ENCODE assay signal across 9 cellular contexts in genomic region chr14:76091036-76091435, GRCh38.
DNase-seq lines count a peak whose midpoint lies in the region; ATAC-seq and TF ChIP-seq lines count a peak whose summit lies in the region.
"Had no signal": no experiment of that assay in that cellular context is flagged by ENCODE, and none has a peak within 500 bp of the region (broad histone marks: within the 10 kb centered on the region; RNA-seq: fewer than 3 reads in every experiment).

No MANE protein-coding gene starts in this region.

- no peaks in the 10 kb centered on the region for H3K9me3 ChIP-seq in adipocyte (ENCODE audit: control insufficient read depth, low read length)
- H3K9me3 ChIP-seq in tibial nerve, result no peaks in the 10 kb centered on the region

- H3K36me3 ChIP-seq in adipocyte (ENCODE audit: control insufficient read depth, insufficient read depth, low read length, severe bottlenecking), result no peaks in the 10 kb centered on the region
- no peaks in the 10 kb centered on the region for H3K36me3 ChIP-seq in tibial nerve

- DNase-seq in DMS 273 (lab: John Stamatoyannopoulos, UW; ENCODE audit: unreplicated experiment) (peak; percentile 32), DMS 273 treated with DMSO at 0.1 percent for 48 hours (lab: John Stamatoyannopoulos, UW) (no peak), adipocyte (ENCODE audit: low read depth) (peak; percentile 9), hippocampal formation (lab: John Stamatoyannopoulos, UW) (peak; percentile 38 to 40), tibial nerve (ENCODE audit: low spot score in 2 of 2) (peak; percentile 21 to 26), COLO829 (ENCODE audit: low spot score) (no peak)
- DNase-seq: activated CD8-positive, alpha-beta memory T cell treated with anti-CD3 and anti-CD28 coated beads, Interleukin-2, amount 50 U/mL, for 48 hours had no signal

- WGBS in tibial nerve, 2 donors, result 40 to 51% methylated on average over 10 of the region's 10 CpGs

- no peak for TF ChIP-seq EP300 in tibial nerve (IDR thresholded peaks at IDR 0.05)

- H3K27me3 ChIP-seq in adipocyte (replicated peaks; ENCODE audit: control insufficient read depth, insufficient read depth, low read length) (peaks cover 30% of the 10 kb centered on the region), tibial nerve (no peaks in the 10 kb centered on the region)

- H3K4me3 ChIP-seq in adipocyte (ENCODE audit: low read length), result no peak overlapping the region
- no peak overlapping the region for H3K4me3 ChIP-seq in tibial nerve

- H3K27ac ChIP-seq in tibial nerve, result no peak overlapping the region

- H3K4me1 ChIP-seq in adipocyte (ENCODE audit: control insufficient read depth, insufficient read depth, low read length), result peaks cover 8% of the 10 kb centered on the region
- H3K4me1 ChIP-seq in tibial nerve, result peaks cover 0 to 9% (median 0%) of the 10 kb centered on the region in 4 donors

- TF ChIP-seq POLR2A in tibial nerve (IDR thresholded peaks at IDR 0.05), result no peak

- TF ChIP-seq CTCF in tibial nerve (IDR thresholded peaks at IDR 0.05), result peak in 1 of 5 experiments; percentile 33

- H3K9ac ChIP-seq in adipocyte (ENCODE audit: low read length), result no peak overlapping the region

- ATAC-seq in HG03025 (IDR thresholded peaks at IDR 0.05; ENCODE audit: low FRiP score, unreplicated experiment), result no peak
- ATAC-seq in GM19455 (IDR thresholded peaks at IDR 0.05; ENCODE audit: unreplicated experiment), result no peak

Comparison
In these comparisons a context has a peak if more than half of its experiments do, and no peak if none do; other contexts are left out.
1. DNase-seq: peak in DMS 273 (single experiment), adipocyte (single experiment), hippocampal formation (2 of 2) and tibial nerve (2 of 2); none in DMS 273 treated with DMSO at 0.1 percent for 48 hours (single experiment) and COLO829 (single experiment).